ENCODE assay signal across 20 cellular contexts in the genomic region with DNA sequence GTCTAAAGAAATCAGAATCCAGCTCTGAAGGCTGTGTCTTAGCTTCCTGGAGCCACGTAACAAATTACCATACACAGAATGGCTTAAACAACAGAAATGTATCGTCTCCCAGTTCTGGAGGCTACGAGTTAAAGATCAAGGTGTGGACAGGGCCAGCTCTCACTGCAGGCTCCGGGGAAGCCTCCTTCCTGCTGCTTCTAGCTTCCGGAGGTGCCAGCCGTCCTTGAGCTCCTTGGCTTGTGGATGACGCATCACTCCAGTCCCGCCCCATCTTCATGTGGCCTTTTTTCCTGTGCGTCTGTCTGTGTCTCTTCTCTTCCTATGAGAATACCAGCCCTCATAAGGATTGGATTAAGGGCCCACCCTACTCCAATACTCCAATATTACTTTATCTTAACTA.
A peak's percentile ranks its signal among the peaks of the same experiment; 100 is the strongest.
DNase-seq lines count a peak whose midpoint lies in the region; ATAC-seq and TF ChIP-seq lines count a peak whose summit lies in the region.
"Had no signal": no experiment of that assay in that cellular context is flagged by ENCODE, and none has a peak within 500 bp of the region (broad histone marks: within the 10 kb centered on the region; RNA-seq: fewer than 3 reads in every experiment).

No MANE protein-coding gene starts in this region.

- peak overlapping the region; percentile 15 for H2AFZ ChIP-seq in neuronal stem cell (ENCODE audit: low read length)
- no peak overlapping the region for H2AFZ ChIP-seq in H9 (ENCODE audit: low read length)

- DNase-seq in H4 (ENCODE audit: low spot score) (peak; percentile 2), RPMI7951 (ENCODE audit: low read depth) (peak; percentile 62), cerebellum (ENCODE audit: low spot score) (peak; percentile 60), neuronal stem cell (ENCODE audit: low spot score) (no peak), ACHN (no peak), H9 (no peak), Peyer's patch (no peak)
- DNase-seq: AML-193; CD4-positive, alpha-beta T cell; DMS153; DMS79; GOT3; HCEC 1CT; HFFc6; IMR-90 had no signal

- H3K9me3 Mint-ChIP-seq in H9: peaks cover 10 to 12% of the 10 kb centered on the region in 2 experiments
- H3K9me3 Mint-ChIP-seq: CD4-positive, alpha-beta T cell had no signal

- H3K79me2 ChIP-seq in H9 (ENCODE audit: insufficient read depth, low read length): no peaks in the 10 kb centered on the region

- H3K18ac ChIP-seq in neuronal stem cell (ENCODE audit: low read length): no peak overlapping the region
- H3K18ac ChIP-seq in H9 (ENCODE audit: insufficient read length, low read depth, low read length): no peak overlapping the region

- H2BK20ac ChIP-seq in H9 (ENCODE audit: low read depth, low read length, poor library complexity, severe bottlenecking): no peak overlapping the region

- no peak overlapping the region for H3K4me3 Mint-ChIP-seq in H9
- H3K4me3 Mint-ChIP-seq: CD4-positive, alpha-beta T cell; HFFc6 had no signal

- H3T11ph ChIP-seq in H9 (ENCODE audit: low read length): no peak overlapping the region

- H3K4me2 ChIP-seq in neuronal stem cell (ENCODE audit: insufficient read depth, low read length, poor library complexity, severe bottlenecking) (no peak overlapping the region), H9 (ENCODE audit: insufficient read depth, insufficient read length, low read length) (no peak overlapping the region)

- H3K27ac ChIP-seq in neuronal stem cell (replicated peaks; ENCODE audit: low read length) (no peak overlapping the region), H9 (ENCODE audit: insufficient read length, low read depth, low read length) (no peak overlapping the region), Peyer's patch (no peak overlapping the region)
- H3K27ac ChIP-seq: C4-2B, HL-60 had no signal

- no peak overlapping the region for H2BK12ac ChIP-seq in neuronal stem cell (ENCODE audit: low read length)
- no peak overlapping the region for H2BK12ac ChIP-seq in H9 (ENCODE audit: insufficient read length, low read depth, low read length)

- H3K4me1 ChIP-seq in neuronal stem cell (ENCODE audit: control insufficient read depth in 2 of 2, insufficient read depth in 1 of 2, low read depth in 1 of 2, low read length in 2 of 2) (peaks cover 0 to 6% of the 10 kb centered on the region in 2 donors), H9 (ENCODE audit: insufficient read depth, low read length) (peaks cover 3% of the 10 kb centered on the region), Peyer's patch (no peaks in the 10 kb centered on the region)

- H3K9me3 ChIP-seq in neuronal stem cell (replicated peaks in 1 of 2; ENCODE audit: control insufficient read depth in 2 of 2, insufficient read depth in 1 of 2, low read depth in 1 of 2, low read length in 2 of 2) (peaks cover 4 to 7% of the 10 kb centered on the region in 2 donors), H9 (ENCODE audit: control insufficient read depth, low read depth, low read length) (no peaks in the 10 kb centered on the region), Peyer's patch (peaks cover 0 to 4% (median 0%) of the 10 kb centered on the region in 4 donors)

- no peak overlapping the region for H3K14ac ChIP-seq in neuronal stem cell (ENCODE audit: low read length)
- H3K14ac ChIP-seq in H9 (ENCODE audit: insufficient read depth, low read length): no peak overlapping the region

- H3K4me3 ChIP-seq in neuronal stem cell (ENCODE audit: low read length in 2 of 2): no peak overlapping the region
- no peak overlapping the region for H3K4me3 ChIP-seq in Peyer's patch
- H3K4me3 ChIP-seq: GM12878, K562 had no signal

- H3K36me3 ChIP-seq in neuronal stem cell (replicated peaks in 1 of 2; ENCODE audit: control insufficient read depth in 2 of 2, insufficient read depth in 2 of 2, low read length in 2 of 2) (no peaks in the 10 kb centered on the region), Peyer's patch (no peaks in the 10 kb centered on the region)

- no peaks in the 10 kb centered on the region for H3K23me2 ChIP-seq in H9 (ENCODE audit: insufficient read length, low read depth, low read length, poor library complexity, severe bottlenecking)

- H4K91ac ChIP-seq in neuronal stem cell (ENCODE audit: low read depth, low read length, poor library complexity) (no peak overlapping the region), H9 (ENCODE audit: insufficient read length, low read depth, low read length) (no peak overlapping the region)

- H2AK5ac ChIP-seq in neuronal stem cell (ENCODE audit: low read depth, low read length): no peak overlapping the region
- H2AK5ac ChIP-seq in H9 (ENCODE audit: insufficient read length, low read length): no peak overlapping the region

- no peak overlapping the region for H2BK15ac ChIP-seq in neuronal stem cell (ENCODE audit: low read length)
- no peak overlapping the region for H2BK15ac ChIP-seq in H9 (ENCODE audit: low read depth, low read length)

- H3K4ac ChIP-seq in neuronal stem cell (ENCODE audit: low read length) (no peak overlapping the region), H9 (ENCODE audit: low read depth, low read length) (no peak overlapping the region)

- no peak overlapping the region for H3K56ac ChIP-seq in H9 (ENCODE audit: insufficient read length, low read depth, low read length)

- H3K23ac ChIP-seq in neuronal stem cell (ENCODE audit: low read depth, low read length, poor library complexity) (no peak overlapping the region), H9 (ENCODE audit: insufficient read length, low read depth, low read length) (no peak overlapping the region)

- H3K9ac ChIP-seq in neuronal stem cell (ENCODE audit: low read depth, low read length, poor library complexity): no peak overlapping the region
- no peak overlapping the region for H3K9ac ChIP-seq in H9 (ENCODE audit: extremely low read depth, insufficient read length, low read length)

- H4K8ac ChIP-seq in neuronal stem cell (ENCODE audit: low read depth, low read length) (no peak overlapping the region), H9 (replicated peaks; ENCODE audit: insufficient read length, low read depth, low read length) (no peak overlapping the region)

- peaks cover 9% of the 10 kb centered on the region for H3K27me3 Mint-ChIP-seq in H9 (ENCODE audit: low read depth)
- H3K27me3 Mint-ChIP-seq: CD4-positive, alpha-beta T cell had no signal

- ATAC-seq in GM21717 (IDR thresholded peaks at IDR 0.05; ENCODE audit: unreplicated experiment): no peak
- ATAC-seq: GM12878, K562 had no signal

- H2BK5ac ChIP-seq in neuronal stem cell (ENCODE audit: low read length): no peak overlapping the region
- no peak overlapping the region for H2BK5ac ChIP-seq in H9 (ENCODE audit: insufficient read length, low read length)

- in situ Hi-C loops in ACHN (cut with HindIII; ENCODE audit: low pct_ligation_motif_present, low pct_unique_long_range_greater_than_20kb, low sequenced_read_pairs): no loop called here

- peaks cover 8 to 11% (median 10%) of the 10 kb centered on the region in 3 experiments for H3K36me3 Mint-ChIP-seq in H9 (ENCODE audit: insufficient read depth in 1 of 3, low read depth in 3 of 3)

- no peak for TF ChIP-seq POLR2A in Peyer's patch (IDR thresholded peaks at IDR 0.05)

- H4K5ac ChIP-seq in H9 (ENCODE audit: insufficient read length, low read depth, low read length): no peak overlapping the region

- H3K4me1 Mint-ChIP-seq in H9: peaks cover 49 to 61% of the 10 kb centered on the region in 2 experiments

- WGBS in neuronal stem cell (ENCODE audit: extremely low coverage in 2 of 2, insufficient read length in 2 of 2, insufficient replicate concordance in 1 of 2), 2 donors: no CpG with 5 or more reads among the region's 9 CpGs
- WGBS in H9 (ENCODE audit: extremely low coverage, insufficient read length, low lambda C conversion rate): no CpG with 5 or more reads among the region's 9 CpGs

- TF ChIP-seq CTCF in H9 (conservative IDR thresholded peaks at IDR 0.05): no peak
- TF ChIP-seq CTCF in Peyer's patch (IDR thresholded peaks at IDR 0.05): no peak

- 0 out of 7 replicates have a peak overlapping the region, but pooled peaks of 1 of the 3 experiments have one; percentile 22 for H3K27ac Mint-ChIP-seq in H9
- H3K27ac Mint-ChIP-seq: CD4-positive, alpha-beta T cell; HFFc6 had no signal

- H3K79me1 ChIP-seq in neuronal stem cell (ENCODE audit: low read depth, low read length) (no peaks in the 10 kb centered on the region), H9 (ENCODE audit: insufficient read depth, low read depth, low read length, poor library complexity, severe bottlenecking) (no peaks in the 10 kb centered on the region)

- H3K27me3 ChIP-seq in neuronal stem cell (ENCODE audit: control insufficient read depth in 3 of 3, insufficient read depth in 3 of 3, low read depth in 1 of 3, low read length in 3 of 3) (no peaks in the 10 kb centered on the region), H9 (ENCODE audit: insufficient read depth, low read length) (no peaks in the 10 kb centered on the region), Peyer's patch (no peaks in the 10 kb centered on the region)

- H2BK120ac ChIP-seq in neuronal stem cell (ENCODE audit: low read depth, low read length) (no peak overlapping the region), H9 (ENCODE audit: low read depth, low read length, poor library complexity, severe bottlenecking) (no peak overlapping the region)

- H4K20me1 ChIP-seq in H9 (ENCODE audit: control insufficient read depth, insufficient read depth, insufficient read length): no peaks in the 10 kb centered on the region

Comparison
In these comparisons a context has a peak if more than half of its experiments do, and no peak if none do; other contexts are left out.
1. DNase-seq: peak in H4 (single experiment), RPMI7951 (single experiment) and cerebellum (single experiment); none in neuronal stem cell (single experiment), ACHN (single experiment), H9 (single experiment) and Peyer's patch (0 of 3).